8 cellular contexts compared by ENCODE assay signal in genomic region chr19:2385053-2385721, GRCh38. TPM values are rescaled to one million over a fixed set of nuclear protein-coding genes. Genes with fewer than 3 reads are reported as not detected.
DNase-seq lines count a peak whose midpoint lies in the region; ATAC-seq, FAIRE-seq and TF ChIP-seq lines count a peak whose summit lies in the region.

No MANE protein-coding gene starts in this region.

- H3K27ac Mint-ChIP-seq in activated T-helper 17 cell treated with anti-CD3 and anti-CD28 coated beads, Interleukin-2, amount 50 U/mL, for 72 hours, result no peak overlapping the region

- no peak for TF ChIP-seq POLR2A in testis (IDR thresholded peaks at IDR 0.05)

- peak; percentile 89 for FAIRE-seq in RCC 7860 (lab: Jason Lieb, UNC)

- H3K27ac ChIP-seq in BLaER1 treated with 17β-estradiol and CSF1 and Interleukin-3, amounts not matched to agents 10 nM and 100 nM, result no peak overlapping the region
- H3K27ac ChIP-seq in testis, result no peak overlapping the region

- H3K9ac ChIP-seq in BLaER1 treated with 17β-estradiol and CSF1 and Interleukin-3, amounts not matched to agents 10 nM and 100 nM, result no peak overlapping the region

- peak overlapping the region in 6 of 11 experiments; percentile 0 to 85 (median 38); a peak in 8 of 22 replicates for H3K4me2 ChIP-seq in BLaER1 treated with 17β-estradiol and CSF1 and Interleukin-3, amounts not matched to agents 10 nM and 100 nM

- no peaks in the 10 kb centered on the region; a peak in 1 of 22 replicates for H4K20me1 ChIP-seq in BLaER1 treated with 17β-estradiol and CSF1 and Interleukin-3, amounts not matched to agents 10 nM and 100 nM

- intact Hi-C loops in testis (cut with DNase I; ENCODE audit: low total_unique reads), result no loop called here

- H3K4me1 Mint-ChIP-seq in activated T-helper 17 cell treated with anti-CD3 and anti-CD28 coated beads, Interleukin-2, amount 50 U/mL, for 72 hours, result no peaks in the 10 kb centered on the region

- no peaks in the 10 kb centered on the region for H3K36me3 Mint-ChIP-seq in activated T-helper 17 cell treated with anti-CD3 and anti-CD28 coated beads, Interleukin-2, amount 50 U/mL, for 72 hours (ENCODE audit: low read depth)

- peak; percentile 89 for DNase-seq in HuH-7 (ENCODE audit: low spot score)
- DNase-seq in RCC 7860 (ENCODE audit: low spot score), result peak; percentile 93
- DNase-seq in fibroblast of villous mesenchyme (ENCODE audit: low read depth), result peak; percentile 88
- peak; percentile 39 for DNase-seq in testis

- no peaks in the 10 kb centered on the region for H3K36me3 ChIP-seq in BLaER1 treated with 17β-estradiol and CSF1 and Interleukin-3, amounts not matched to agents 10 nM and 100 nM
- no peaks in the 10 kb centered on the region for H3K36me3 ChIP-seq in testis (ENCODE audit: low read depth, missing control alignments)

- no peaks in the 10 kb centered on the region for H3K9me3 Mint-ChIP-seq in activated T-helper 17 cell treated with anti-CD3 and anti-CD28 coated beads, Interleukin-2, amount 50 U/mL, for 72 hours

- peaks cover 8 to 10% (median 10%) of the 10 kb centered on the region in 11 experiments for H3K9me3 ChIP-seq in BLaER1 treated with 17β-estradiol and CSF1 and Interleukin-3, amounts not matched to agents 10 nM and 100 nM (replicated peaks in 1 of 11)
- H3K9me3 ChIP-seq in testis, result no peaks in the 10 kb centered on the region

- H3K27me3 ChIP-seq in BLaER1 treated with 17β-estradiol and CSF1 and Interleukin-3, amounts not matched to agents 10 nM and 100 nM, result peaks cover 0 to 11% (median 0%) of the 10 kb centered on the region in 11 experiments; a peak in 1 of 22 replicates
- H3K27me3 ChIP-seq in testis, result no peaks in the 10 kb centered on the region

- no peak for ATAC-seq in activated T-helper 17 cell treated with anti-CD3 and anti-CD28 coated beads, Interleukin-2, amount 50 U/mL, for 72 hours (replicated peaks)
- ATAC-seq in GM18867 (IDR thresholded peaks at IDR 0.05; ENCODE audit: unreplicated experiment), result no peak
- ATAC-seq in HG02588 (IDR thresholded peaks at IDR 0.05; ENCODE audit: unreplicated experiment), result no peak

- no peak overlapping the region for H3K4me3 ChIP-seq in BLaER1 treated with 17β-estradiol and CSF1 and Interleukin-3, amounts not matched to agents 10 nM and 100 nM
- peak overlapping the region; percentile 35 for H3K4me3 ChIP-seq in fibroblast of villous mesenchyme (ENCODE audit: low read depth, low read length)
- peak overlapping the region in 1 of 2 donors; percentile 13 for H3K4me3 ChIP-seq in testis

- no peak overlapping the region for H3K4me3 Mint-ChIP-seq in activated T-helper 17 cell treated with anti-CD3 and anti-CD28 coated beads, Interleukin-2, amount 50 U/mL, for 72 hours

- H3K27me3 Mint-ChIP-seq in activated T-helper 17 cell treated with anti-CD3 and anti-CD28 coated beads, Interleukin-2, amount 50 U/mL, for 72 hours, result no peaks in the 10 kb centered on the region

- H3K4me1 ChIP-seq in BLaER1 treated with 17β-estradiol and CSF1 and Interleukin-3, amounts not matched to agents 10 nM and 100 nM, result peaks cover 14 to 40% (median 27%) of the 10 kb centered on the region in 10 experiments
- no peaks in the 10 kb centered on the region for H3K4me1 ChIP-seq in testis

- TF ChIP-seq CTCF in fibroblast of villous mesenchyme (IDR thresholded peaks at IDR 0.05; ENCODE audit: insufficient read depth, low read depth, low read length), result no peak
- no peak for TF ChIP-seq CTCF in testis (IDR thresholded peaks at IDR 0.05)

- 15% methylated on average over 9 to 29 of the region's 37 CpGs for WGBS in testis, 2 donors

RNA-seq across cellular contexts. Expression of gene TMPRSS9, which starts 25.1 kb away (rescaled TPM):
- total RNA-seq in fibroblast of villous mesenchyme (not detected in 2 replicates), testis (1 to 10 TPM; 8.4 to 9.8 TPM)
- polyA plus RNA-seq in testis (ENCODE audit: insufficient read depth, low read depth, low replicate concordance), result 3.5 TPM
- total RNA-seq in activated T-helper 17 cell treated with anti-CD3 and anti-CD28 coated beads, Interleukin-2, amount 50 U/mL, for 72 hours, result not detected

RNA-seq across cellular contexts. Expression of gene TIMM13, which starts 42.2 kb away (rescaled TPM):
- total RNA-seq in fibroblast of villous mesenchyme (24.2 and 34.8 TPM in 2 replicates), testis (10 to 100 TPM; 57.5 to 60.6 TPM)
- polyA plus RNA-seq in testis (ENCODE audit: insufficient read depth, low read depth, low replicate concordance), result 66.6 TPM
- total RNA-seq in activated T-helper 17 cell treated with anti-CD3 and anti-CD28 coated beads, Interleukin-2, amount 50 U/mL, for 72 hours, result 100 to 1,000 TPM in 1 of 2 donors, 10 to 100 TPM in 1; 51.0 to 140 TPM

RNA-seq across cellular contexts. Expression of gene SPPL2B, which starts 56.7 kb away (rescaled TPM):
- total RNA-seq in fibroblast of villous mesenchyme, result 25.5 and 39.9 TPM in 2 replicates
- 100 to 1,000 TPM; 158 to 215 TPM for total RNA-seq in testis
- 132 TPM for polyA plus RNA-seq in testis (ENCODE audit: insufficient read depth, low read depth, low replicate concordance)
- total RNA-seq in activated T-helper 17 cell treated with anti-CD3 and anti-CD28 coated beads, Interleukin-2, amount 50 U/mL, for 72 hours, result 10 to 100 TPM; 23.7 to 46.5 TPM

RNA-seq across cellular contexts. Expression of gene LSM7, which starts 56.8 kb away (rescaled TPM):
- 69.3 and 78.2 TPM in 2 replicates for total RNA-seq in fibroblast of villous mesenchyme
- total RNA-seq in testis, result 100 to 1,000 TPM; 163 to 179 TPM
- 80.7 TPM for polyA plus RNA-seq in testis (ENCODE audit: insufficient read depth, low read depth, low replicate concordance)
- 100 to 1,000 TPM in 1 of 2 donors, 10 to 100 TPM in 1; 96.2 to 140 TPM for total RNA-seq in activated T-helper 17 cell treated with anti-CD3 and anti-CD28 coated beads, Interleukin-2, amount 50 U/mL, for 72 hours

Comparison
In these comparisons a context has a peak if more than half of its experiments do, and no peak if none do; other contexts are left out.
1. DNase-seq: peak in every context shown above with its lines; median percentile 93 in RCC 7860; 89 in HuH-7; 88 in fibroblast of villous mesenchyme; 39 in testis.